In genomic region chr1:54557956-54558355, GRCh38 we compare ENCODE assay signal across 3 cellular contexts.
TF ChIP-seq lines count a peak whose summit lies in the region.

No MANE protein-coding gene starts in this region.

TF ChIP-seq in SK-N-SH treated with all-trans-retinoic acid at 6 μM for 48 hours, 23 proteins besides CTCF, POLR2A, EP300 and RAD21 (continues in another document):
- no peak for TF ChIP-seq ZC3H10 (CRISPR knock-in tag; IDR thresholded peaks at IDR 0.05)
- TF ChIP-seq RARB (CRISPR knock-in tag; IDR thresholded peaks at IDR 0.05) = no peak
- TF ChIP-seq, protein P1, sequence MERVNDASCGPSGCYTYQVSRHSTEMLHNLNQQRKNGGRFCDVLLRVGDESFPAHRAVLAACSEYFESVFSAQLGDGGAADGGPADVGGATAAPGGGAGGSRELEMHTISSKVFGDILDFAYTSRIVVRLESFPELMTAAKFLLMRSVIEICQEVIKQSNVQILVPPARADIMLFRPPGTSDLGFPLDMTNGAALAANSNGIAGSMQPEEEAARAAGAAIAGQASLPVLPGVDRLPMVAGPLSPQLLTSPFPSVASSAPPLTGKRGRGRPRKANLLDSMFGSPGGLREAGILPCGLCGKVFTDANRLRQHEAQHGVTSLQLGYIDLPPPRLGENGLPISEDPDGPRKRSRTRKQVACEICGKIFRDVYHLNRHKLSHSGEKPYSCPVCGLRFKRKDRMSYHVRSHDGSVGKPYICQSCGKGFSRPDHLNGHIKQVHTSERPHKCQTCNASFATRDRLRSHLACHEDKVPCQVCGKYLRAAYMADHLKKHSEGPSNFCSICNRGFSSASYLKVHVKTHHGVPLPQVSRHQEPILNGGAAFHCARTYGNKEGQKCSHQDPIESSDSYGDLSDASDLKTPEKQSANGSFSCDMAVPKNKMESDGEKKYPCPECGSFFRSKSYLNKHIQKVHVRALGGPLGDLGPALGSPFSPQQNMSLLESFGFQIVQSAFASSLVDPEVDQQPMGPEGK (CRISPR knock-in tag; IDR thresholded peaks at IDR 0.05; ENCODE audit: borderline replicate concordance) = no peak
- no peak for TF ChIP-seq ESRRG (CRISPR knock-in tag; IDR thresholded peaks at IDR 0.05)
- no peak for TF ChIP-seq GLIS3 (CRISPR knock-in tag; IDR thresholded peaks at IDR 0.05)
- TF ChIP-seq TSHZ2 (CRISPR knock-in tag; IDR thresholded peaks at IDR 0.05) = no peak
- TF ChIP-seq CREB5 (CRISPR knock-in tag; IDR thresholded peaks at IDR 0.05; ENCODE audit: low read depth) = no peak

TF ChIP-seq in SK-N-SH, 30 proteins besides CTCF, POLR2A, EP300 and RAD21:
- TF ChIP-seq GABPA (IDR thresholded peaks at IDR 0.05; ENCODE audit: low read depth) = no peak
- TF ChIP-seq POLR2AphosphoS5 (IDR thresholded peaks at IDR 0.05; ENCODE audit: low read depth, low read length) = no peak
- no peak for TF ChIP-seq YY1 (IDR thresholded peaks at IDR 0.05; ENCODE audit: low read depth)
- TF ChIP-seq, protein P2, sequence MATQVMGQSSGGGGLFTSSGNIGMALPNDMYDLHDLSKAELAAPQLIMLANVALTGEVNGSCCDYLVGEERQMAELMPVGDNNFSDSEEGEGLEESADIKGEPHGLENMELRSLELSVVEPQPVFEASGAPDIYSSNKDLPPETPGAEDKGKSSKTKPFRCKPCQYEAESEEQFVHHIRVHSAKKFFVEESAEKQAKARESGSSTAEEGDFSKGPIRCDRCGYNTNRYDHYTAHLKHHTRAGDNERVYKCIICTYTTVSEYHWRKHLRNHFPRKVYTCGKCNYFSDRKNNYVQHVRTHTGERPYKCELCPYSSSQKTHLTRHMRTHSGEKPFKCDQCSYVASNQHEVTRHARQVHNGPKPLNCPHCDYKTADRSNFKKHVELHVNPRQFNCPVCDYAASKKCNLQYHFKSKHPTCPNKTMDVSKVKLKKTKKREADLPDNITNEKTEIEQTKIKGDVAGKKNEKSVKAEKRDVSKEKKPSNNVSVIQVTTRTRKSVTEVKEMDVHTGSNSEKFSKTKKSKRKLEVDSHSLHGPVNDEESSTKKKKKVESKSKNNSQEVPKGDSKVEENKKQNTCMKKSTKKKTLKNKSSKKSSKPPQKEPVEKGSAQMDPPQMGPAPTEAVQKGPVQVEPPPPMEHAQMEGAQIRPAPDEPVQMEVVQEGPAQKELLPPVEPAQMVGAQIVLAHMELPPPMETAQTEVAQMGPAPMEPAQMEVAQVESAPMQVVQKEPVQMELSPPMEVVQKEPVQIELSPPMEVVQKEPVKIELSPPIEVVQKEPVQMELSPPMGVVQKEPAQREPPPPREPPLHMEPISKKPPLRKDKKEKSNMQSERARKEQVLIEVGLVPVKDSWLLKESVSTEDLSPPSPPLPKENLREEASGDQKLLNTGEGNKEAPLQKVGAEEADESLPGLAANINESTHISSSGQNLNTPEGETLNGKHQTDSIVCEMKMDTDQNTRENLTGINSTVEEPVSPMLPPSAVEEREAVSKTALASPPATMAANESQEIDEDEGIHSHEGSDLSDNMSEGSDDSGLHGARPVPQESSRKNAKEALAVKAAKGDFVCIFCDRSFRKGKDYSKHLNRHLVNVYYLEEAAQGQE (IDR thresholded peaks at IDR 0.05; ENCODE audit: low read depth, low read length) = no peak
- TF ChIP-seq GATA2 (CRISPR knock-in tag; IDR thresholded peaks at IDR 0.05) = no peak
- no peak for TF ChIP-seq PBX3 (IDR thresholded peaks at IDR 0.05)
- TF ChIP-seq JUND (IDR thresholded peaks at IDR 0.05) = no peak
- TF ChIP-seq, protein P3, sequence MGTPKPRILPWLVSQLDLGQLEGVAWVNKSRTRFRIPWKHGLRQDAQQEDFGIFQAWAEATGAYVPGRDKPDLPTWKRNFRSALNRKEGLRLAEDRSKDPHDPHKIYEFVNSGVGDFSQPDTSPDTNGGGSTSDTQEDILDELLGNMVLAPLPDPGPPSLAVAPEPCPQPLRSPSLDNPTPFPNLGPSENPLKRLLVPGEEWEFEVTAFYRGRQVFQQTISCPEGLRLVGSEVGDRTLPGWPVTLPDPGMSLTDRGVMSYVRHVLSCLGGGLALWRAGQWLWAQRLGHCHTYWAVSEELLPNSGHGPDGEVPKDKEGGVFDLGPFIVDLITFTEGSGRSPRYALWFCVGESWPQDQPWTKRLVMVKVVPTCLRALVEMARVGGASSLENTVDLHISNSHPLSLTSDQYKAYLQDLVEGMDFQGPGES (IDR thresholded peaks at IDR 0.05; ENCODE audit: low read depth, low read length) = no peak
- no peak for TF ChIP-seq CHD2 (IDR thresholded peaks at IDR 0.05; ENCODE audit: low read length, partially characterized antibody)
- no peak for TF ChIP-seq RCOR1 (IDR thresholded peaks at IDR 0.05; ENCODE audit: low read length)
- TF ChIP-seq ELF1 (IDR thresholded peaks at IDR 0.05) = no peak
- TF ChIP-seq, protein P4, sequence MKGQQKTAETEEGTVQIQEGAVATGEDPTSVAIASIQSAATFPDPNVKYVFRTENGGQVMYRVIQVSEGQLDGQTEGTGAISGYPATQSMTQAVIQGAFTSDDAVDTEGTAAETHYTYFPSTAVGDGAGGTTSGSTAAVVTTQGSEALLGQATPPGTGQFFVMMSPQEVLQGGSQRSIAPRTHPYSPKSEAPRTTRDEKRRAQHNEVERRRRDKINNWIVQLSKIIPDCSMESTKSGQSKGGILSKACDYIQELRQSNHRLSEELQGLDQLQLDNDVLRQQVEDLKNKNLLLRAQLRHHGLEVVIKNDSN (IDR thresholded peaks at IDR 0.05; ENCODE audit: borderline replicate concordance, low read depth) = no peak
- TF ChIP-seq TEAD4 (IDR thresholded peaks at IDR 0.05; ENCODE audit: borderline replicate concordance, insufficient read depth) = no peak
- TF ChIP-seq FOSL2 (IDR thresholded peaks at IDR 0.05; ENCODE audit: borderline replicate concordance, low read depth) = no peak
- no peak for TF ChIP-seq EZH2phosphoT487 (IDR thresholded peaks at IDR 0.05; ENCODE audit: borderline replicate concordance, low read depth)
- no peak for TF ChIP-seq SMC3 (IDR thresholded peaks at IDR 0.05; ENCODE audit: low read depth, low read length)

TF ChIP-seq in endothelial cell of umbilical vein, 7 proteins besides CTCF, POLR2A, EP300 and RAD21:
- TF ChIP-seq GATA2 (IDR thresholded peaks at IDR 0.05; ENCODE audit: insufficient read depth, insufficient read length, low read depth, low read length) (no peak), JUN (IDR thresholded peaks at IDR 0.05; ENCODE audit: borderline replicate concordance, insufficient read depth, insufficient read length, low read depth) (no peak)
